ENCODE assay signal across 1 cellular context in the genomic region with DNA sequence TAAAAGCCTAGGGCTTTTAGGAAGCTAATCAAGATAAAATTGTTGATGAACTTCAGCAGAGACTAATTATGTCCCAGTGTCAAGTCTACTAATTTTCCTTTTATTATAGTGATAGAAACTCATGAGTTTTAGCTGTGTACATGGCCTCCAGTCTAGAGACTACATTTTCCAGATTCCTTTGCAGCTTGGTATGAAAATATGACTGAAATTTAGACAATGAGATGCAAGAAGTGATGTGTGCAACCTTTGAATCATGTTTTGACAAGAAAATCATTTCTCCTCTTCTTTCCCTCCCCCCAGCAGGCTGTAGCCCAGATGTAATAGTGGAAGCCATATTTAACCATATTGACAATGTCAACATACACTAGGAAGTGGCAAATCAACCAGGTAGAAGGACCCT.
TF ChIP-seq lines count a peak whose summit lies in the region.

No MANE protein-coding gene starts in this region.

TF ChIP-seq in IMR-90, 13 proteins besides CTCF, POLR2A, EP300 and RAD21:
- TF ChIP-seq MAZ (IDR thresholded peaks at IDR 0.05; ENCODE audit: borderline replicate concordance, low read depth, low read length) (no peak), FOS (IDR thresholded peaks at IDR 0.05; ENCODE audit: low read depth, low read length) (no peak), CHD1 (IDR thresholded peaks at IDR 0.05; ENCODE audit: low read depth, low read length) (no peak), NFE2L2 (IDR thresholded peaks at IDR 0.05; ENCODE audit: low read depth, low read length) (no peak)
- TF ChIP-seq, protein P1, sequence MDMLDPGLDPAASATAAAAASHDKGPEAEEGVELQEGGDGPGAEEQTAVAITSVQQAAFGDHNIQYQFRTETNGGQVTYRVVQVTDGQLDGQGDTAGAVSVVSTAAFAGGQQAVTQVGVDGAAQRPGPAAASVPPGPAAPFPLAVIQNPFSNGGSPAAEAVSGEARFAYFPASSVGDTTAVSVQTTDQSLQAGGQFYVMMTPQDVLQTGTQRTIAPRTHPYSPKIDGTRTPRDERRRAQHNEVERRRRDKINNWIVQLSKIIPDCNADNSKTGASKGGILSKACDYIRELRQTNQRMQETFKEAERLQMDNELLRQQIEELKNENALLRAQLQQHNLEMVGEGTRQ (IDR thresholded peaks at IDR 0.05; ENCODE audit: low read depth, low read length) = no peak
- TF ChIP-seq, protein P2, sequence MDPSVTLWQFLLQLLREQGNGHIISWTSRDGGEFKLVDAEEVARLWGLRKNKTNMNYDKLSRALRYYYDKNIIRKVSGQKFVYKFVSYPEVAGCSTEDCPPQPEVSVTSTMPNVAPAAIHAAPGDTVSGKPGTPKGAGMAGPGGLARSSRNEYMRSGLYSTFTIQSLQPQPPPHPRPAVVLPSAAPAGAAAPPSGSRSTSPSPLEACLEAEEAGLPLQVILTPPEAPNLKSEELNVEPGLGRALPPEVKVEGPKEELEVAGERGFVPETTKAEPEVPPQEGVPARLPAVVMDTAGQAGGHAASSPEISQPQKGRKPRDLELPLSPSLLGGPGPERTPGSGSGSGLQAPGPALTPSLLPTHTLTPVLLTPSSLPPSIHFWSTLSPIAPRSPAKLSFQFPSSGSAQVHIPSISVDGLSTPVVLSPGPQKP (IDR thresholded peaks at IDR 0.05; ENCODE audit: borderline replicate concordance, low read depth, low read length) = no peak
